Comparison of ENCODE assay signal across 8 cellular contexts in genomic region chr15:77659350-77660321, GRCh38. TPM values are rescaled to one million over a fixed set of nuclear protein-coding genes. Genes with fewer than 3 reads are reported as not detected.
DNase-seq lines count a peak whose midpoint lies in the region; ATAC-seq and TF ChIP-seq lines count a peak whose summit lies in the region.

No MANE protein-coding gene starts in this region.

- no peaks in the 10 kb centered on the region for H3K9me3 ChIP-seq in WERI-Rb-1 (ENCODE audit: severe bottlenecking)
- H3K9me3 ChIP-seq in tibial nerve = no peaks in the 10 kb centered on the region

- TF ChIP-seq POLR2A in tibial nerve (IDR thresholded peaks at IDR 0.05) = no peak

- intact Hi-C loops in left ventricle myocardium superior (cut with micrococcal nuclease) = loop anchor here (10.0 kb wide), 1 partner anchor 165 kb away; no protein-coding TSS in a partner anchor

- H3K4me3 ChIP-seq in WERI-Rb-1 (ENCODE audit: low read depth, low read length) (peak overlapping the region; percentile 8; the same call in 1 of the 2 replicates), tibial nerve (no peak overlapping the region)

- no peaks in the 10 kb centered on the region for H3K4me1 ChIP-seq in tibial nerve

- peak; percentile 59 for DNase-seq in EL
- peak; percentile 36 for DNase-seq in NCI-H1048 (lab: John Stamatoyannopoulos, UW)
- peak; percentile 90 for DNase-seq in WERI-Rb-1
- peak; percentile 53 for DNase-seq in left ventricle myocardium superior
- DNase-seq in stimulated activated CD8-positive, alpha-beta memory T cell treated with anti-CD3 and anti-CD28 coated beads, Interleukin-15, amount 100 ng/mL, for 48 hours (ENCODE audit: low read depth in 2 of 2) = peak; percentile 9 to 30
- DNase-seq in tibial nerve (ENCODE audit: low spot score in 2 of 2) = no peak

- TF ChIP-seq EP300 in tibial nerve (IDR thresholded peaks at IDR 0.05) = no peak

- TF ChIP-seq CTCF in 22Rv1 (IDR thresholded peaks at IDR 0.05) = peak; percentile 82
- peak; percentile 72 for TF ChIP-seq CTCF in WERI-Rb-1 (IDR thresholded peaks at IDR 0.05; ENCODE audit: low read depth, low read length)
- TF ChIP-seq CTCF in tibial nerve (IDR thresholded peaks at IDR 0.05) = peak in 1 of 5 experiments; percentile 29

- no peaks in the 10 kb centered on the region for H3K27me3 ChIP-seq in WERI-Rb-1 (ENCODE audit: insufficient read depth, low read depth, severe bottlenecking)
- peaks cover 0 to 29% of the 10 kb centered on the region in 2 donors for H3K27me3 ChIP-seq in tibial nerve

- H3K36me3 ChIP-seq in WERI-Rb-1 (no peaks in the 10 kb centered on the region), tibial nerve (no peaks in the 10 kb centered on the region)

- WGBS in tibial nerve, 2 donors = 47 to 53% methylated on average over 7 to 12 of the region's 12 CpGs

- ATAC-seq in left ventricle myocardium superior (peak; percentile 77), GM21786 (IDR thresholded peaks at IDR 0.05; ENCODE audit: unreplicated experiment) (no peak)

- no peak overlapping the region for H3K27ac ChIP-seq in 22Rv1
- peak overlapping the region; percentile 44; the same call in 1 of the 2 replicates for H3K27ac ChIP-seq in WERI-Rb-1
- H3K27ac ChIP-seq in tibial nerve = no peak overlapping the region

RNA-seq across cellular contexts. Expression of gene LINGO1, which starts 26.9 kb away (rescaled TPM):
- total RNA-seq in left ventricle myocardium superior (1.7 TPM), tibial nerve (1 to 10 TPM in 2 of 4 donors, under 1 TPM in 2; 0.42 to 2.4 (median 1.3) TPM)

Comparison
In these comparisons a context has a peak if more than half of its experiments do, and no peak if none do; other contexts are left out.
1. DNase-seq: peak in EL (single experiment), NCI-H1048 (single experiment), WERI-Rb-1 (single experiment), left ventricle myocardium superior (single experiment) and stimulated activated CD8-positive, alpha-beta memory T cell treated with anti-CD3 and anti-CD28 coated beads, Interleukin-15, amount 100 ng/mL, for 48 hours (2 of 2); none in tibial nerve (0 of 2).